Comparison of ENCODE assay signal across 13 cellular contexts in the genomic region with DNA sequence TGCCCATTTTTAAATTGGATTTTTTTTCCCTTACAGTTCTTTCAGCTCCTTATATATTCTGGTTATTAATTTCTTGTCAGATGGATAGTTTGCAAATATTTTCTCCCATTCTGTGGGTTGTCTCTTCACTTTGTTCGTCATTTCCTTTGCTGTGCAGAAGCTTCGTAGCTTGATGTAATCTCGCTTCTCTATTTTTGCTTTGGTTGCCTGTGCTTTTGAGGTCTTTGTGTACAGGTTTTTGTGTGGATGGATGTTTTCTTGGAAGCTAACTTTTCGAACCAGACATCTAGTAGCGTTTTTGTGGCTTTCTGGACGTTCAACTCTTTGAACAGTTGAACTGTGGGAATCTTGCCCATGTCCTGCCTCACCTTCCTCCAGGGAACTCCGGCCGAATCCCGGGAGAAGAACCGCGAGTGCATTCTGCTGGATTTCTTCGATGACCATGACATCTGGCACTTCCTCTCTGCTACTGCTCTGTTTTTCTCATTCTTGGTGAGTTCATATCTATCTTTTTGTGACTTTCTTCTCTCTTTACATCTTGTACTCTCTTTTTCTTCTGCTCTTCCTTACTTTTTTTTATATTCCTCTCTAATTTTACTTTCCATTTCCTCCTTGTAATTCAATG.
DNase-seq lines count a peak whose midpoint lies in the region; ATAC-seq and TF ChIP-seq lines count a peak whose summit lies in the region.
"Had no signal": no experiment of that assay in that cellular context is flagged by ENCODE, and none has a peak within 500 bp of the region (broad histone marks: within the 10 kb centered on the region; RNA-seq: fewer than 3 reads in every experiment).

No MANE protein-coding gene starts in this region.

- peaks cover 45% of the 10 kb centered on the region for H3K36me3 Mint-ChIP-seq in activated CD8-positive, alpha-beta memory T cell treated with anti-CD3 and anti-CD28 coated beads, Interleukin-2, amount 10 ng/mL, durations not matched to agents 7 days and 5 days
- no peaks in the 10 kb centered on the region for H3K36me3 Mint-ChIP-seq in dendritic cell treated with granulocyte-macrophage colony-stimulating factor and Interleukin-4, amounts not matched to agents 40 ng/mL and 50 ng/mL, for 4 days (ENCODE audit: low read depth)

- peaks cover 2% of the 10 kb centered on the region for H3K4me1 Mint-ChIP-seq in activated CD8-positive, alpha-beta memory T cell treated with anti-CD3 and anti-CD28 coated beads, Interleukin-2, amount 10 ng/mL, durations not matched to agents 7 days and 5 days
- peaks cover 31% of the 10 kb centered on the region for H3K4me1 Mint-ChIP-seq in dendritic cell treated with granulocyte-macrophage colony-stimulating factor and Interleukin-4, amounts not matched to agents 40 ng/mL and 50 ng/mL, for 4 days (ENCODE audit: low read depth)

- DNase-seq in activated CD8-positive, alpha-beta memory T cell treated with anti-CD3 and anti-CD28 coated beads, Interleukin-2, amount 10 ng/mL, durations not matched to agents 7 days and 5 days, result no peak
- no peak for DNase-seq in activated CD8-positive, alpha-beta memory T cell treated with anti-CD3 and anti-CD28 coated beads for 24 hours
- peak; percentile 23 for DNase-seq in NB4 (ENCODE audit: low read depth)
- no peak for DNase-seq in skeletal muscle cell (ENCODE audit: low read depth)
- no peak for DNase-seq in DMS 273 treated with DMSO at 0.1 percent for 48 hours (lab: John Stamatoyannopoulos, UW)
- no peak for DNase-seq in GM03348 (ENCODE audit: low spot score)
- DNase-seq: ACHN, amniotic stem cell, colonic mucosa, NCI-H226, upper lobe of left lung had no signal

- CTCF ChIA-PET in activated CD8-positive, alpha-beta memory T cell treated with anti-CD3 and anti-CD28 coated beads, Interleukin-2, amount 10 ng/mL, durations not matched to agents 7 days and 5 days (lab: Charles Lee), result no interaction called here

- intact Hi-C loops in dendritic cell treated with granulocyte-macrophage colony-stimulating factor and Interleukin-4, amounts not matched to agents 40 ng/mL and 50 ng/mL, for 4 days (cut with micrococcal nuclease), result loop anchor here (1.0 to 10.0 kb wide), 3 partner anchors 47 to 131 kb away; a partner anchor contains a TSS

- TF ChIP-seq POLR2A in NB4 (IDR thresholded peaks at IDR 0.05; ENCODE audit: extremely low read depth, insufficient read length), result no peak

- no peak overlapping the region for H3K4me3 Mint-ChIP-seq in activated CD8-positive, alpha-beta memory T cell treated with anti-CD3 and anti-CD28 coated beads, Interleukin-2, amount 10 ng/mL, durations not matched to agents 7 days and 5 days
- H3K4me3 Mint-ChIP-seq in dendritic cell treated with granulocyte-macrophage colony-stimulating factor and Interleukin-4, amounts not matched to agents 40 ng/mL and 50 ng/mL, for 4 days, result peak overlapping the region; percentile 74

- no peak for TF ChIP-seq CTCF in NB4 (IDR thresholded peaks at IDR 0.05; ENCODE audit: low read depth, low read length)

- H3K27me3 Mint-ChIP-seq in activated CD8-positive, alpha-beta memory T cell treated with anti-CD3 and anti-CD28 coated beads, Interleukin-2, amount 10 ng/mL, durations not matched to agents 7 days and 5 days, result no peaks in the 10 kb centered on the region
- H3K27me3 Mint-ChIP-seq in dendritic cell treated with granulocyte-macrophage colony-stimulating factor and Interleukin-4, amounts not matched to agents 40 ng/mL and 50 ng/mL, for 4 days, result no peaks in the 10 kb centered on the region

- peak overlapping the region; percentile 44 for H3K27ac Mint-ChIP-seq in activated CD8-positive, alpha-beta memory T cell treated with anti-CD3 and anti-CD28 coated beads, Interleukin-2, amount 10 ng/mL, durations not matched to agents 7 days and 5 days
- H3K27ac Mint-ChIP-seq in dendritic cell treated with granulocyte-macrophage colony-stimulating factor and Interleukin-4, amounts not matched to agents 40 ng/mL and 50 ng/mL, for 4 days, result peak overlapping the region; percentile 81

- H3K4me3 ChIP-seq in NB4 (ENCODE audit: low read depth, low read length) (peak overlapping the region; percentile 42), skeletal muscle cell (ENCODE audit: low read depth, low read length) (peak overlapping the region; percentile 10)
- H3K4me3 ChIP-seq: colonic mucosa had no signal

- no peaks in the 10 kb centered on the region for H3K9me3 Mint-ChIP-seq in activated CD8-positive, alpha-beta memory T cell treated with anti-CD3 and anti-CD28 coated beads, Interleukin-2, amount 10 ng/mL, durations not matched to agents 7 days and 5 days (ENCODE audit: low read depth)
- H3K9me3 Mint-ChIP-seq in dendritic cell treated with granulocyte-macrophage colony-stimulating factor and Interleukin-4, amounts not matched to agents 40 ng/mL and 50 ng/mL, for 4 days, result no peaks in the 10 kb centered on the region

- no peak for ATAC-seq in activated CD8-positive, alpha-beta memory T cell treated with anti-CD3 and anti-CD28 coated beads, Interleukin-2, amount 10 ng/mL, durations not matched to agents 7 days and 5 days
- no peak for ATAC-seq in GM21528 (IDR thresholded peaks at IDR 0.05; ENCODE audit: low FRiP score, unreplicated experiment)
